Comparison of ENCODE assay signal across 11 cellular contexts in genomic region chr17:78715000-78715771, GRCh38.
A peak's percentile ranks its signal among the peaks of the same experiment; 100 is the strongest.
DNase-seq lines count a peak whose midpoint lies in the region; ATAC-seq and TF ChIP-seq lines count a peak whose summit lies in the region.
"Had no signal": no experiment of that assay in that cellular context is flagged by ENCODE, and none has a peak within 500 bp of the region (broad histone marks: within the 10 kb centered on the region; RNA-seq: fewer than 3 reads in every experiment).

No MANE protein-coding gene starts in this region.

- no peaks in the 10 kb centered on the region for H3K9me3 Mint-ChIP-seq in T-helper 2 cell treated with Interferon-gamma antibody and Interleukin-4, amounts not matched to agents 5 μg/mL and 100 μg/mL, for 36 hours
- H3K9me3 Mint-ChIP-seq in stimulated activated naive B cell treated with anti-CD40 and anti-IgM and Interleukin-4, amounts not matched to agents 10 μg/mL and 1 μg/mL and 100 μg/mL, for 72 hours = peaks cover 0 to 4% of the 10 kb centered on the region in 2 donors
- H3K9me3 Mint-ChIP-seq: HFFc6 had no signal

- no peaks in the 10 kb centered on the region for H3K27me3 Mint-ChIP-seq in T-helper 2 cell treated with Interferon-gamma antibody and Interleukin-4, amounts not matched to agents 5 μg/mL and 100 μg/mL, for 36 hours (ENCODE audit: low read depth)
- H3K27me3 Mint-ChIP-seq in stimulated activated naive B cell treated with anti-CD40 and anti-IgM and Interleukin-4, amounts not matched to agents 10 μg/mL and 1 μg/mL and 100 μg/mL, for 72 hours = no peaks in the 10 kb centered on the region

- no peak overlapping the region for H3K4me3 ChIP-seq in Panc1 (ENCODE audit: low read depth in 2 of 2, low read length in 2 of 2)

- no TSS peak for BruUV-seq in Panc1 (replicated peaks; lab: Mats Ljungman, UMichigan)

- H3K4me1 ChIP-seq in Panc1 (ENCODE audit: control insufficient read depth, insufficient read depth, low read length) = peaks cover 51% of the 10 kb centered on the region

- H3K27me3 ChIP-seq in Panc1 (ENCODE audit: control insufficient read depth, insufficient read depth, low read length) = no peaks in the 10 kb centered on the region

- POLR2A ChIA-PET in Panc1 (lab: Charles Lee) = no interaction called here

- peak overlapping the region; percentile 64 for H3K27ac Mint-ChIP-seq in T-helper 2 cell treated with Interferon-gamma antibody and Interleukin-4, amounts not matched to agents 5 μg/mL and 100 μg/mL, for 36 hours
- peak overlapping the region; percentile 92 for H3K27ac Mint-ChIP-seq in stimulated activated naive B cell treated with anti-CD40 and anti-IgM and Interleukin-4, amounts not matched to agents 10 μg/mL and 1 μg/mL and 100 μg/mL, for 72 hours
- H3K27ac Mint-ChIP-seq: HFFc6 had no signal

- peak overlapping the region; percentile 72; the same call in 1 of the 2 replicates for H3K27ac ChIP-seq in Panc1 (ENCODE audit: low read length)

- intact Hi-C loops in Panc1 (cut with micrococcal nuclease; ENCODE audit: unreplicated experiment) = no loop called here

- CTCF ChIA-PET in Panc1 (lab: Charles Lee) = interaction anchor here (0.5 kb wide), 1 partner anchor 212 kb away, joined by 3 read pairs; no protein-coding TSS in a partner anchor

- in situ Hi-C loops in Panc1 (cut with HindIII; ENCODE audit: low pct_unique_long_range_greater_than_20kb, low sequenced_read_pairs) = no loop called here

- no peaks in the 10 kb centered on the region for H3K9me3 ChIP-seq in Panc1 (ENCODE audit: control insufficient read depth, insufficient read depth, low read depth, low read length)

- ATAC-seq in Panc1 (no peak), HG02981 (IDR thresholded peaks at IDR 0.05; ENCODE audit: unreplicated experiment) (no peak)
- ATAC-seq in stimulated activated naive B cell treated with anti-CD40 and anti-IgM and Interleukin-4, amounts not matched to agents 10 μg/mL and 1 μg/mL and 100 μg/mL, for 72 hours (replicated peaks) = no peak
- no peak for ATAC-seq in activated CD4-positive, CD25-positive, alpha-beta regulatory T cell treated with anti-CD3 and anti-CD28 coated beads, Interleukin-2, amount 50 U/mL, for 24 hours

- peaks cover 72% of the 10 kb centered on the region for H3K4me1 Mint-ChIP-seq in T-helper 2 cell treated with Interferon-gamma antibody and Interleukin-4, amounts not matched to agents 5 μg/mL and 100 μg/mL, for 36 hours (ENCODE audit: low read depth)
- peaks cover 65 to 93% of the 10 kb centered on the region in 2 donors for H3K4me1 Mint-ChIP-seq in stimulated activated naive B cell treated with anti-CD40 and anti-IgM and Interleukin-4, amounts not matched to agents 10 μg/mL and 1 μg/mL and 100 μg/mL, for 72 hours

- TF ChIP-seq CTCF in Panc1 (IDR thresholded peaks at IDR 0.05) = no peak

- no peaks in the 10 kb centered on the region for H3K36me3 ChIP-seq in Panc1 (ENCODE audit: control insufficient read depth, insufficient read depth, low read length)

- no peak for DNase-seq in T-helper 2 cell treated with Interferon-gamma antibody and Interleukin-4, amounts not matched to agents 5 μg/mL and 100 μg/mL, for 36 hours (ENCODE audit: low spot score)
- no peak for DNase-seq in T-helper 2 cell
- DNase-seq in Panc1 (ENCODE audit: low read depth, low spot score) = no peak
- peak; percentile 18 to 65 for DNase-seq in dermis microvascular lymphatic vessel endothelial cell (ENCODE audit: low read depth in 2 of 2)
- DNase-seq in stimulated activated naive B cell treated with anti-CD40 and anti-IgM and Interleukin-4, amounts not matched to agents 10 μg/mL and 1 μg/mL and 100 μg/mL, for 72 hours = no peak
- DNase-seq in H4 (ENCODE audit: low spot score) = no peak
- DNase-seq: 8988T, HFFc6, NCI-H1417 treated with DMSO at 0.1 percent for 48 hours had no signal

- H3K4me3 Mint-ChIP-seq in T-helper 2 cell treated with Interferon-gamma antibody and Interleukin-4, amounts not matched to agents 5 μg/mL and 100 μg/mL, for 36 hours = peak overlapping the region; percentile 36
- peak overlapping the region; percentile 75 to 77 for H3K4me3 Mint-ChIP-seq in stimulated activated naive B cell treated with anti-CD40 and anti-IgM and Interleukin-4, amounts not matched to agents 10 μg/mL and 1 μg/mL and 100 μg/mL, for 72 hours
- H3K4me3 Mint-ChIP-seq: HFFc6 had no signal

- peaks cover 9% of the 10 kb centered on the region for H3K36me3 Mint-ChIP-seq in T-helper 2 cell treated with Interferon-gamma antibody and Interleukin-4, amounts not matched to agents 5 μg/mL and 100 μg/mL, for 36 hours (ENCODE audit: low read depth)
- peaks cover 37 to 61% of the 10 kb centered on the region in 2 donors for H3K36me3 Mint-ChIP-seq in stimulated activated naive B cell treated with anti-CD40 and anti-IgM and Interleukin-4, amounts not matched to agents 10 μg/mL and 1 μg/mL and 100 μg/mL, for 72 hours

Comparison
In these comparisons a context has a peak if more than half of its experiments do, and no peak if none do; other contexts are left out.
1. DNase-seq: peak in dermis microvascular lymphatic vessel endothelial cell (2 of 2); none in T-helper 2 cell treated with Interferon-gamma antibody and Interleukin-4, amounts not matched to agents 5 μg/mL and 100 μg/mL, for 36 hours (single experiment), T-helper 2 cell (0 of 5), Panc1 (single experiment), stimulated activated naive B cell treated with anti-CD40 and anti-IgM and Interleukin-4, amounts not matched to agents 10 μg/mL and 1 μg/mL and 100 μg/mL, for 72 hours (single experiment) and H4 (single experiment).